In genomic region chr22:29117799-29118477, GRCh38 we compare ENCODE assay signal across 24 cellular contexts. TPM values are rescaled to one million over a fixed set of nuclear protein-coding genes. Genes with fewer than 3 reads are reported as not detected.
A peak's percentile ranks its signal among the peaks of the same experiment; 100 is the strongest.
DNase-seq lines count a peak whose midpoint lies in the region; ATAC-seq, FAIRE-seq and TF ChIP-seq lines count a peak whose summit lies in the region.
"Had no signal": no experiment of that assay in that cellular context is flagged by ENCODE, and none has a peak within 500 bp of the region (broad histone marks: within the 10 kb centered on the region; RNA-seq: fewer than 3 reads in every experiment).

No MANE protein-coding gene starts in this region.

- H3K27ac ChIP-seq in K562 (ENCODE audit: extremely low read depth, low read depth, low read length), result no peak overlapping the region
- H3K27ac ChIP-seq in right lobe of liver, result no peak overlapping the region
- H3K27ac ChIP-seq: gastrocnemius medialis, Peyer's patch, vagina had no signal

- no peak overlapping the region for H3K9ac ChIP-seq in K562 (ENCODE audit: insufficient read depth in 1 of 2, low read depth in 2 of 2, low read length in 2 of 2)

- POLR2A ChIA-PET in K562 (lab: Yijun Ruan, JAX), result no interaction called here

- H3K36me3 ChIP-seq in K562 (ENCODE audit: control insufficient read depth, insufficient read depth, low read length) (no peaks in the 10 kb centered on the region), right lobe of liver (peaks cover 0 to 3% (median 0%) of the 10 kb centered on the region in 4 donors)
- H3K36me3 ChIP-seq: gastrocnemius medialis, Peyer's patch, vagina had no signal

- H3K27me3 ChIP-seq in K562 (ENCODE audit: control insufficient read depth in 2 of 2, insufficient read depth in 2 of 2, low read length in 2 of 2) (no peaks in the 10 kb centered on the region), right lobe of liver (no peaks in the 10 kb centered on the region)
- H3K27me3 ChIP-seq: gastrocnemius medialis, Peyer's patch, vagina had no signal

- no peak for TF ChIP-seq EP300 in K562 (IDR thresholded peaks at IDR 0.05; ENCODE audit: low read length)

- FAIRE-seq in K562 (lab: Jason Lieb, UNC), result no peak

- no TSS peak for BruUV-seq in K562 (replicated peaks; lab: Mats Ljungman, UMichigan)

- no peaks in the 10 kb centered on the region for H3K9me1 ChIP-seq in K562 (ENCODE audit: control insufficient read depth, insufficient read depth, low read length)

- no peak overlapping the region for H3K4me3 ChIP-seq in Jurkat, Clone E6-1 (ENCODE audit: low read length)
- H3K4me3 ChIP-seq in K562 (no peak overlapping the region), right lobe of liver (no peak overlapping the region)
- H3K4me3 ChIP-seq: gastrocnemius medialis, Peyer's patch, vagina had no signal

- TF ChIP-seq CTCF in K562 (IDR thresholded peaks at IDR 0.05 in 2 of 3, conservative IDR thresholded peaks at IDR 0.05 in 1 of 3; ENCODE audit: insufficient read depth in 2 of 3, low read depth in 1 of 3, low read length in 3 of 3), result no peak
- no peak for TF ChIP-seq CTCF in right lobe of liver (IDR thresholded peaks at IDR 0.05)

- DNase-seq in AML-193 (lab: John Stamatoyannopoulos, UW) (peak; percentile 56 to 63), K562 (ENCODE audit: extremely low read depth in 1 of 4, low spot score in 3 of 4) (no peak), right lobe of liver (no peak), OCI-M2 (lab: John Stamatoyannopoulos, UW; ENCODE audit: unreplicated experiment) (no peak)
- DNase-seq in Jurkat, Clone E6-1 (ENCODE audit: low read depth, low spot score), result peak; percentile 32
- DNase-seq: activated CD4-positive, alpha-beta T cell treated with anti-CD3 and anti-CD28 coated beads, Interleukin-2, amount 10 ng/mL, durations not matched to agents 7 days and 5 days; activated T-cell treated with anti-CD3 and anti-CD28 coated beads, Interleukin-2, amount 50 U/mL, for 1 hour; COR-L47; effector CD4-positive, alpha-beta T cell; gastrocnemius medialis; naive thymus-derived CD8-positive, alpha-beta T cell; NCI-H2107; NCI-H524 treated with DMSO at 0.1 percent for 48 hours; Peyer's patch; stimulated activated naive CD8-positive, alpha-beta T cell treated with anti-CD3 and anti-CD28 coated beads, Interleukin-15, amount 100 ng/mL, for 72 hours; SW 1271 had no signal

- H4K20me1 ChIP-seq in K562 (replicated peaks; ENCODE audit: control insufficient read depth, insufficient read depth, low read length), result no peaks in the 10 kb centered on the region

- ATAC-seq in K562, result no peak
- ATAC-seq in right lobe of liver, result peak in 3 of 4 donors; percentile 28 to 35 (median 29)
- no peak for ATAC-seq in GM21529 (IDR thresholded peaks at IDR 0.05; ENCODE audit: unreplicated experiment)
- no peak for ATAC-seq in HG03520 (IDR thresholded peaks at IDR 0.05; ENCODE audit: unreplicated experiment)
- no peak for ATAC-seq in SK-N-SH treated with all-trans-retinoic acid at 6 μM for 48 hours
- ATAC-seq: activated naive CD4-positive, alpha-beta T cell treated with anti-CD3 and anti-CD28 coated beads, Interleukin-2, amount 50 U/mL, for 72 hours; left lobe of liver; naive thymus-derived CD8-positive, alpha-beta T cell; stimulated activated naive CD8-positive, alpha-beta T cell treated with anti-CD3 and anti-CD28 coated beads, Interleukin-15, amount 100 ng/mL, for 72 hours had no signal

- no peaks in the 10 kb centered on the region for H3K79me2 ChIP-seq in K562 (ENCODE audit: control insufficient read depth, insufficient read depth, low read length)

- 73% methylated on average over 6 of the region's 6 CpGs for WGBS in K562 (ENCODE audit: insufficient coverage, low coverage, missing lambda C conversion rate)
- WGBS in right lobe of liver (ENCODE audit: insufficient coverage, low coverage, low lambda C conversion rate, missing lambda C conversion rate), result 77% methylated on average over 5 of the region's 6 CpGs

- H3K9me3 ChIP-seq in K562 (replicated peaks; ENCODE audit: control insufficient read depth, insufficient read depth, low read depth, low read length) (no peaks in the 10 kb centered on the region), right lobe of liver (no peaks in the 10 kb centered on the region)
- H3K9me3 ChIP-seq: gastrocnemius medialis, Peyer's patch, vagina had no signal

- in situ Hi-C loops in K562 (cut with MboI), result no loop called here

- TF ChIP-seq POLR2A in K562 (conservative IDR thresholded peaks at IDR 0.05) (no peak), right lobe of liver (IDR thresholded peaks at IDR 0.05) (no peak)

- H3K4me1 ChIP-seq in K562 (replicated peaks in 1 of 2; ENCODE audit: control insufficient read depth in 2 of 2, insufficient read depth in 2 of 2, low read length in 2 of 2) (no peaks in the 10 kb centered on the region), right lobe of liver (peaks cover 0 to 10% (median 0%) of the 10 kb centered on the region in 4 donors)
- H3K4me1 ChIP-seq: gastrocnemius medialis, Peyer's patch had no signal

- intact Hi-C loops in K562 (cut with micrococcal nuclease) (no loop called here), right lobe of liver (cut with DNase I) (no loop called here)

- CTCF ChIA-PET in K562 (lab: Yijun Ruan, JAX; ENCODE audit: low intra/inter-chr PET ratio), result no interaction called here

- H2AFZ ChIP-seq in K562 (ENCODE audit: low read depth, low read length), result no peak overlapping the region

- TF ChIP-seq RAD21 in K562 (CRISPR knock-in tag; conservative IDR thresholded peaks at IDR 0.05 in 1 of 2, IDR thresholded peaks at IDR 0.05 in 1 of 2), result no peak

- no peak overlapping the region for H3K4me2 ChIP-seq in K562 (ENCODE audit: insufficient read depth, low read length)

TF ChIP-seq in K562, 482 proteins besides CTCF, POLR2A, EP300 and RAD21 (continues in another document):
- TF ChIP-seq PKNOX1 (IDR thresholded peaks at IDR 0.05), result peak; percentile 41; the same call in 1 of the 2 replicates

TF ChIP-seq in SK-N-SH treated with all-trans-retinoic acid at 6 μM for 48 hours, 23 proteins besides CTCF, POLR2A, EP300 and RAD21 (continues in another document):
- TF ChIP-seq, protein P1, sequence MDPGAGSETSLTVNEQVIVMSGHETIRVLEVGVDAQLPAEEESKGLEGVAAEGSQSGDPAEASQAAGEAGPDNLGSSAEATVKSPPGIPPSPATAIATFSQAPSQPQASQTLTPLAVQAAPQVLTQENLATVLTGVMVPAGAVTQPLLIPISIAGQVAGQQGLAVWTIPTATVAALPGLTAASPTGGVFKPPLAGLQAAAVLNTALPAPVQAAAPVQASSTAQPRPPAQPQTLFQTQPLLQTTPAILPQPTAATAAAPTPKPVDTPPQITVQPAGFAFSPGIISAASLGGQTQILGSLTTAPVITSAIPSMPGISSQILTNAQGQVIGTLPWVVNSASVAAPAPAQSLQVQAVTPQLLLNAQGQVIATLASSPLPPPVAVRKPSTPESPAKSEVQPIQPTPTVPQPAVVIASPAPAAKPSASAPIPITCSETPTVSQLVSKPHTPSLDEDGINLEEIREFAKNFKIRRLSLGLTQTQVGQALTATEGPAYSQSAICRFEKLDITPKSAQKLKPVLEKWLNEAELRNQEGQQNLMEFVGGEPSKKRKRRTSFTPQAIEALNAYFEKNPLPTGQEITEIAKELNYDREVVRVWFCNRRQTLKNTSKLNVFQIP (CRISPR knock-in tag; IDR thresholded peaks at IDR 0.05; ENCODE audit: borderline replicate concordance, low read depth), result no peak
- TF ChIP-seq TCF4 (CRISPR knock-in tag; IDR thresholded peaks at IDR 0.05; ENCODE audit: borderline replicate concordance), result no peak

RNA-seq across cellular contexts. Expression of gene KREMEN1, which starts 45.1 kb away (rescaled TPM):
- polyA plus RNA-seq in Jurkat, Clone E6-1 (2012; ENCODE audit: insufficient read depth, insufficient read length), result 18.4 TPM
- total RNA-seq in K562 (2011; cell fraction: chromatin; rRNA removed; ENCODE audit: low replicate concordance), result 3.6 and 5.0 TPM in 2 replicates
- 4.2 and 4.5 TPM in 2 replicates for total RNA-seq in K562 (2011; cell fraction: nucleolus; rRNA removed)
- 5.6 and 6.4 TPM in 2 replicates for total RNA-seq in K562 (2011; cell fraction: nucleoplasm; rRNA removed)
- total RNA-seq in K562 (2014; rRNA removed), result 3.8 and 5.1 TPM in 2 replicates
- total RNA-seq in K562 (2014; rRNA removed; fragmentation: Illumina TruSeq; extraction: Trizol), result 3.8 and 4.3 TPM in 2 replicates
- total RNA-seq in K562 (2015; rRNA removed; fragmentation: Illumina TruSeq; extraction: Trizol), result 5.0 and 6.1 TPM in 2 replicates
- 8.8 and 11.5 TPM in 2 replicates for total RNA-seq in K562 (2021)
- 2.2 and 3.2 TPM in 2 replicates for polyA plus RNA-seq in K562 (2011; rRNA removed)
- polyA plus RNA-seq in K562 (2011; cell fraction: cytosol; rRNA removed), result 3.2 and 6.4 TPM in 2 replicates
- polyA plus RNA-seq in K562 (2011; cell fraction: nucleus; rRNA removed), result 1.1 and 3.0 TPM in 2 replicates
- 6.8 and 12.0 TPM in 2 replicates for polyA plus RNA-seq in K562 (2012)
- polyA plus RNA-seq in K562 (2014; fragmentation: Illumina TruSeq; extraction: Trizol), result 8.9 and 10.1 TPM in 2 replicates
- polyA plus RNA-seq in K562 (2014; fragmentation: Nextera tagmentation; extraction: Ambion mirVana), result 1 to 10 TPM in 1 of 2 experiments, under 1 TPM in 1; 0.69 to 1.3 TPM
- 4.5 and 4.9 TPM in 2 replicates for polyA plus RNA-seq in K562 (2014; rRNA removed)
- polyA minus RNA-seq in K562 (2011; rRNA and poly(A)+ RNA removed), result 1.3 and 2.4 TPM in 2 replicates
- 2.7 and 4.5 TPM in 2 replicates for polyA minus RNA-seq in K562 (2011; cell fraction: cytosol; rRNA and poly(A)+ RNA removed)
- polyA minus RNA-seq in K562 (2011; cell fraction: nucleus; rRNA and poly(A)+ RNA removed), result 0.33 and 0.54 TPM in 2 replicates
- total RNA-seq in right lobe of liver, result 1 to 10 TPM; 1.7 to 6.7 (median 3.0) TPM
- total RNA-seq: naive thymus-derived CD8-positive, alpha-beta T cell had no signal
- polyA plus RNA-seq: naive thymus-derived CD8-positive, alpha-beta T cell had no signal

RNA-seq across cellular contexts. Expression of gene C22orf31, which starts 56.3 kb away (rescaled TPM):
- not detected for polyA plus RNA-seq in Jurkat, Clone E6-1 (2012; ENCODE audit: insufficient read depth, insufficient read length)
- not detected in 2 replicates for total RNA-seq in K562 (2011; cell fraction: chromatin; rRNA removed; ENCODE audit: low replicate concordance)
- total RNA-seq in K562 (2011; cell fraction: nucleolus; rRNA removed), result not detected in 2 replicates
- total RNA-seq in K562 (2011; cell fraction: nucleoplasm; rRNA removed), result not detected in 2 replicates
- total RNA-seq in K562 (2014; rRNA removed) (not detected in 2 replicates), K562 (2014; rRNA removed; fragmentation: Illumina TruSeq; extraction: Trizol) (not detected in 2 replicates), K562 (2015; rRNA removed; fragmentation: Illumina TruSeq; extraction: Trizol) (not detected in 2 replicates), K562 (2021) (not detected in 2 replicates), right lobe of liver (not detected)
- polyA plus RNA-seq in K562 (2011; rRNA removed) (not detected in 2 replicates), K562 (2014; fragmentation: Illumina TruSeq; extraction: Trizol) (not detected in 2 replicates), K562 (2014; fragmentation: Nextera tagmentation; extraction: Ambion mirVana) (not detected), K562 (2014; rRNA removed) (not detected in 2 replicates)
- polyA plus RNA-seq in K562 (2011; cell fraction: cytosol; rRNA removed), result not detected in 2 replicates
- not detected in 2 replicates for polyA plus RNA-seq in K562 (2011; cell fraction: nucleus; rRNA removed)
- not detected in 2 replicates for polyA plus RNA-seq in K562 (2012)
- polyA minus RNA-seq in K562 (2011; rRNA and poly(A)+ RNA removed), result not detected in 2 replicates
- polyA minus RNA-seq in K562 (2011; cell fraction: cytosol; rRNA and poly(A)+ RNA removed), result not detected in 2 replicates
- polyA minus RNA-seq in K562 (2011; cell fraction: nucleus; rRNA and poly(A)+ RNA removed), result not detected in 2 replicates
- total RNA-seq: activated CD4-positive, alpha-beta T cell treated with anti-CD3 and anti-CD28 coated beads, Interleukin-2, amount 10 ng/mL, durations not matched to agents 7 days and 5 days; activated naive CD4-positive, alpha-beta T cell treated with anti-CD3 and anti-CD28 coated beads, Interleukin-2, amount 50 U/mL, for 72 hours; gastrocnemius medialis; HT1080; left lobe of liver; naive thymus-derived CD8-positive, alpha-beta T cell; Peyer's patch; pulmonary artery endothelial cell; vagina had no signal
- polyA plus RNA-seq: naive thymus-derived CD8-positive, alpha-beta T cell had no signal

Comparison
In these comparisons a context has a peak if more than half of its experiments do, and no peak if none do; other contexts are left out.
1. DNase-seq: peak in AML-193 (2 of 2) and Jurkat, Clone E6-1 (single experiment); none in K562 (0 of 4), right lobe of liver (0 of 3) and OCI-M2 (single experiment).
2. ATAC-seq: peak in right lobe of liver (3 of 4); none in K562 (single experiment), GM21529 (single experiment), HG03520 (single experiment) and SK-N-SH treated with all-trans-retinoic acid at 6 μM for 48 hours (single experiment).